1 cellular context compared by ENCODE assay signal in genomic region chr4:48804584-48805301, GRCh38.
TF ChIP-seq lines count a peak whose summit lies in the region.

No MANE protein-coding gene starts in this region.

TF ChIP-seq in HepG2, 621 proteins besides CTCF, POLR2A, EP300 and RAD21 (continued from another document):
- TF ChIP-seq, protein P1, sequence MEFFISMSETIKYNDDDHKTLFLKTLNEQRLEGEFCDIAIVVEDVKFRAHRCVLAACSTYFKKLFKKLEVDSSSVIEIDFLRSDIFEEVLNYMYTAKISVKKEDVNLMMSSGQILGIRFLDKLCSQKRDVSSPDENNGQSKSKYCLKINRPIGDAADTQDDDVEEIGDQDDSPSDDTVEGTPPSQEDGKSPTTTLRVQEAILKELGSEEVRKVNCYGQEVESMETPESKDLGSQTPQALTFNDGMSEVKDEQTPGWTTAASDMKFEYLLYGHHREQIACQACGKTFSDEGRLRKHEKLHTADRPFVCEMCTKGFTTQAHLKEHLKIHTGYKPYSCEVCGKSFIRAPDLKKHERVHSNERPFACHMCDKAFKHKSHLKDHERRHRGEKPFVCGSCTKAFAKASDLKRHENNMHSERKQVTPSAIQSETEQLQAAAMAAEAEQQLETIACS (CRISPR knock-in tag; IDR thresholded peaks at IDR 0.05) = no peak
- TF ChIP-seq, protein P2, sequence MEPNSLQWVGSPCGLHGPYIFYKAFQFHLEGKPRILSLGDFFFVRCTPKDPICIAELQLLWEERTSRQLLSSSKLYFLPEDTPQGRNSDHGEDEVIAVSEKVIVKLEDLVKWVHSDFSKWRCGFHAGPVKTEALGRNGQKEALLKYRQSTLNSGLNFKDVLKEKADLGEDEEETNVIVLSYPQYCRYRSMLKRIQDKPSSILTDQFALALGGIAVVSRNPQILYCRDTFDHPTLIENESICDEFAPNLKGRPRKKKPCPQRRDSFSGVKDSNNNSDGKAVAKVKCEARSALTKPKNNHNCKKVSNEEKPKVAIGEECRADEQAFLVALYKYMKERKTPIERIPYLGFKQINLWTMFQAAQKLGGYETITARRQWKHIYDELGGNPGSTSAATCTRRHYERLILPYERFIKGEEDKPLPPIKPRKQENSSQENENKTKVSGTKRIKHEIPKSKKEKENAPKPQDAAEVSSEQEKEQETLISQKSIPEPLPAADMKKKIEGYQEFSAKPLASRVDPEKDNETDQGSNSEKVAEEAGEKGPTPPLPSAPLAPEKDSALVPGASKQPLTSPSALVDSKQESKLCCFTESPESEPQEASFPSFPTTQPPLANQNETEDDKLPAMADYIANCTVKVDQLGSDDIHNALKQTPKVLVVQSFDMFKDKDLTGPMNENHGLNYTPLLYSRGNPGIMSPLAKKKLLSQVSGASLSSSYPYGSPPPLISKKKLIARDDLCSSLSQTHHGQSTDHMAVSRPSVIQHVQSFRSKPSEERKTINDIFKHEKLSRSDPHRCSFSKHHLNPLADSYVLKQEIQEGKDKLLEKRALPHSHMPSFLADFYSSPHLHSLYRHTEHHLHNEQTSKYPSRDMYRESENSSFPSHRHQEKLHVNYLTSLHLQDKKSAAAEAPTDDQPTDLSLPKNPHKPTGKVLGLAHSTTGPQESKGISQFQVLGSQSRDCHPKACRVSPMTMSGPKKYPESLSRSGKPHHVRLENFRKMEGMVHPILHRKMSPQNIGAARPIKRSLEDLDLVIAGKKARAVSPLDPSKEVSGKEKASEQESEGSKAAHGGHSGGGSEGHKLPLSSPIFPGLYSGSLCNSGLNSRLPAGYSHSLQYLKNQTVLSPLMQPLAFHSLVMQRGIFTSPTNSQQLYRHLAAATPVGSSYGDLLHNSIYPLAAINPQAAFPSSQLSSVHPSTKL (CRISPR knock-in tag; IDR thresholded peaks at IDR 0.05) = 0 out of 2 replicates have a peak, but pooled peaks have one; percentile 13
- TF ChIP-seq HMGA1 (CRISPR knock-in tag; conservative IDR thresholded peaks at IDR 0.05) (no peak), BRD4 (CRISPR knock-in tag; IDR thresholded peaks at IDR 0.05) (no peak), ETV5 (CRISPR knock-in tag; IDR thresholded peaks at IDR 0.05; ENCODE audit: borderline replicate concordance) (peak; percentile 46; the same call in 1 of the 2 replicates), TBP (CRISPR knock-in tag; IDR thresholded peaks at IDR 0.05) (no peak), RBM39 (IDR thresholded peaks at IDR 0.05; ENCODE audit: low read depth, low read length, poor library complexity, severe bottlenecking) (no peak), ZNF296 (CRISPR knock-in tag; conservative IDR thresholded peaks at IDR 0.05) (no peak), PAX8 (CRISPR knock-in tag; IDR thresholded peaks at IDR 0.05; ENCODE audit: borderline replicate concordance) (no peak), ZNF496 (CRISPR knock-in tag; IDR thresholded peaks at IDR 0.05; ENCODE audit: insufficient replicate concordance) (no peak), CEBPB (IDR thresholded peaks at IDR 0.05; ENCODE audit: borderline replicate concordance, low read depth, low read length) (peak; percentile 56; the same call in 1 of the 2 replicates), SRF (IDR thresholded peaks at IDR 0.05; ENCODE audit: low read depth, low read length) (no peak), ZNF431 (CRISPR knock-in tag; IDR thresholded peaks at IDR 0.05; ENCODE audit: borderline replicate concordance, low read depth) (no peak), MBD4 (IDR thresholded peaks at IDR 0.05; ENCODE audit: borderline replicate concordance, low read length) (no peak), ZNF276 (CRISPR knock-in tag; IDR thresholded peaks at IDR 0.05; ENCODE audit: low read depth) (no peak), PCBP2 (optimal IDR thresholded peaks at IDR 0.05; ENCODE audit: low read depth, low read length, poor library complexity, severe bottlenecking) (no peak), NR2F2 (IDR thresholded peaks at IDR 0.05; ENCODE audit: borderline replicate concordance, low read depth) (peak; percentile 83), ZFP90 (CRISPR knock-in tag; IDR thresholded peaks at IDR 0.05; ENCODE audit: borderline replicate concordance) (no peak), FOXJ3 (CRISPR knock-in tag; IDR thresholded peaks at IDR 0.05; ENCODE audit: borderline replicate concordance) (no peak), ZNF232 (CRISPR knock-in tag; IDR thresholded peaks at IDR 0.05; ENCODE audit: borderline replicate concordance) (no peak), ZNF558 (CRISPR knock-in tag; IDR thresholded peaks at IDR 0.05; ENCODE audit: borderline replicate concordance) (no peak), ZNF253 (CRISPR knock-in tag; IDR thresholded peaks at IDR 0.05; ENCODE audit: borderline replicate concordance) (no peak), BRF2 (CRISPR knock-in tag; IDR thresholded peaks at IDR 0.05) (no peak), PCBP1 (IDR thresholded peaks at IDR 0.05; ENCODE audit: borderline replicate concordance, low read depth, low read length) (no peak), NR2F1 (CRISPR knock-in tag; IDR thresholded peaks at IDR 0.05) (peak; percentile 76 to 82; a peak in 2 of 4 replicates), DNMT1 (CRISPR knock-in tag; IDR thresholded peaks at IDR 0.05) (no peak), MEIS2 (CRISPR knock-in tag; IDR thresholded peaks at IDR 0.05) (no peak), RORA (CRISPR knock-in tag; IDR thresholded peaks at IDR 0.05) (no peak), CEBPG (CRISPR knock-in tag; IDR thresholded peaks at IDR 0.05) (peak; percentile 68)
- TF ChIP-seq, protein P3, sequence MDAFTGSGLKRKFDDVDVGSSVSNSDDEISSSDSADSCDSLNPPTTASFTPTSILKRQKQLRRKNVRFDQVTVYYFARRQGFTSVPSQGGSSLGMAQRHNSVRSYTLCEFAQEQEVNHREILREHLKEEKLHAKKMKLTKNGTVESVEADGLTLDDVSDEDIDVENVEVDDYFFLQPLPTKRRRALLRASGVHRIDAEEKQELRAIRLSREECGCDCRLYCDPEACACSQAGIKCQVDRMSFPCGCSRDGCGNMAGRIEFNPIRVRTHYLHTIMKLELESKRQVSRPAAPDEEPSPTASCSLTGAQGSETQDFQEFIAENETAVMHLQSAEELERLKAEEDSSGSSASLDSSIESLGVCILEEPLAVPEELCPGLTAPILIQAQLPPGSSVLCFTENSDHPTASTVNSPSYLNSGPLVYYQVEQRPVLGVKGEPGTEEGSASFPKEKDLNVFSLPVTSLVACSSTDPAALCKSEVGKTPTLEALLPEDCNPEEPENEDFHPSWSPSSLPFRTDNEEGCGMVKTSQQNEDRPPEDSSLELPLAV (CRISPR knock-in tag; conservative IDR thresholded peaks at IDR 0.05; ENCODE audit: low read depth) = no peak
- TF ChIP-seq, protein P4, sequence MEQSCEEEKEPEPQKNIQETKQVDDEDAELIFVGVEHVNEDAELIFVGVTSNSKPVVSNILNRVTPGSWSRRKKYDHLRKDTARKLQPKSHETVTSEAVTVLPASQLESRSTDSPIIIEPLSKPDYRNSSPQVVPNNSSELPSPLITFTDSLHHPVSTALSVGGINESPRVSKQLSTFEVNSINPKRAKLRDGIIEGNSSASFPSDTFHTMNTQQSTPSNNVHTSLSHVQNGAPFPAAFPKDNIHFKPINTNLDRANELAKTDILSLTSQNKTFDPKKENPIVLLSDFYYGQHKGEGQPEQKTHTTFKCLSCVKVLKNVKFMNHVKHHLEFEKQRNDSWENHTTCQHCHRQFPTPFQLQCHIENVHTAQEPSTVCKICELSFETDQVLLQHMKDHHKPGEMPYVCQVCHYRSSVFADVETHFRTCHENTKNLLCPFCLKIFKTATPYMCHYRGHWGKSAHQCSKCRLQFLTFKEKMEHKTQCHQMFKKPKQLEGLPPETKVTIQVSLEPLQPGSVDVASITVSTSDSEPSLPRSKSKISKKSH (CRISPR knock-in tag; IDR thresholded peaks at IDR 0.05; ENCODE audit: borderline replicate concordance) = no peak
- TF ChIP-seq, protein P5, sequence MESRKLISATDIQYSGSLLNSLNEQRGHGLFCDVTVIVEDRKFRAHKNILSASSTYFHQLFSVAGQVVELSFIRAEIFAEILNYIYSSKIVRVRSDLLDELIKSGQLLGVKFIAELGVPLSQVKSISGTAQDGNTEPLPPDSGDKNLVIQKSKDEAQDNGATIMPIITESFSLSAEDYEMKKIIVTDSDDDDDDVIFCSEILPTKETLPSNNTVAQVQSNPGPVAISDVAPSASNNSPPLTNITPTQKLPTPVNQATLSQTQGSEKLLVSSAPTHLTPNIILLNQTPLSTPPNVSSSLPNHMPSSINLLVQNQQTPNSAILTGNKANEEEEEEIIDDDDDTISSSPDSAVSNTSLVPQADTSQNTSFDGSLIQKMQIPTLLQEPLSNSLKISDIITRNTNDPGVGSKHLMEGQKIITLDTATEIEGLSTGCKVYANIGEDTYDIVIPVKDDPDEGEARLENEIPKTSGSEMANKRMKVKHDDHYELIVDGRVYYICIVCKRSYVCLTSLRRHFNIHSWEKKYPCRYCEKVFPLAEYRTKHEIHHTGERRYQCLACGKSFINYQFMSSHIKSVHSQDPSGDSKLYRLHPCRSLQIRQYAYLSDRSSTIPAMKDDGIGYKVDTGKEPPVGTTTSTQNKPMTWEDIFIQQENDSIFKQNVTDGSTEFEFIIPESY (CRISPR knock-in tag; IDR thresholded peaks at IDR 0.05) = no peak
- TF ChIP-seq, protein P6, sequence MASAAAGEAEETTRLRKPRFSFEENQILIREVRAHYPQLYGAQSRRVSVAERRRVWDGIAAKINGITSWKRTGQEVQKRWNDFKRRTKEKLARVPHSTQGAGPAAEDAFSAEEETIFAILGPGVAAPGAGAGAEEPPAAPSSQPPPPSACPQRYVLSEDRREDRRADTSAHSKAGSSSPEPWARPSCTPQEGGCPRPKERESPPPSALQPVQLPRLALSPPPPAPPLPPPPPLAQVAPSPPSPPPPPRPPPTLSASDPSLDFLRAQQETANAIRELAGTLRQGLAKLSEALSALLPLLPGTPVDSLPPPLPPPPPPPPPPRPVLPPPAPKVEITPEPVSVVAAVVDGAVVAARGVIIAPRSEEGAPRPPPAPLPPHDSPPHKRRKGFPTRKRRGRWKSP (CRISPR knock-in tag; IDR thresholded peaks at IDR 0.05) = no peak
